In genomic region chr7:117272360-117272759, GRCh38 we compare ENCODE assay signal across 11 cellular contexts. TPM values are rescaled to one million over a fixed set of nuclear protein-coding genes. Genes with fewer than 3 reads are reported as not detected.
"Had no signal": no experiment of that assay in that cellular context is flagged by ENCODE, and none has a peak within 500 bp of the region (broad histone marks: within the 10 kb centered on the region; RNA-seq: fewer than 3 reads in every experiment).

No MANE protein-coding gene starts in this region.

- H3K27ac Mint-ChIP-seq: GM23338, H9 had no signal

- ATAC-seq: GM23338, HCT116 had no signal

- DNase-seq: GM23248, GOT3, H7, H9, HCEC 1CT, HFFc6 had no signal

- H3K4me1 Mint-ChIP-seq: GM23338 had no signal

- H3K9me3 Mint-ChIP-seq: GM23338, H9, HFFc6 had no signal

- H3K4me3 Mint-ChIP-seq: GM23338, H9, HFFc6 had no signal

- H3K4me1 ChIP-seq: HAP-1 had no signal

- H3K4me3 ChIP-seq: GM23248, GM23338, HAP-1 had no signal

- H3K4me2 ChIP-seq: GM23338 had no signal

- H3K9ac ChIP-seq: GM23248 had no signal

- H3K9me3 ChIP-seq: HAP-1 had no signal

- H2AFZ ChIP-seq: GM23248, GM23338 had no signal

- H3K27ac ChIP-seq: GM23248 had no signal

- H3K36me3 ChIP-seq: HAP-1 had no signal

RNA-seq across cellular contexts. Expression of gene WNT2, which starts 50.5 kb away (rescaled TPM):
- total RNA-seq: GM23338, H1, H4, H7, H9, HFFc6 had no signal
- polyA plus RNA-seq: GM23338, H1 had no signal
